ENCODE assay signal across 8 cellular contexts in genomic region chr5:38453506-38453905, GRCh38.
A peak's percentile ranks its signal among the peaks of the same experiment; 100 is the strongest.
DNase-seq lines count a peak whose midpoint lies in the region; ATAC-seq lines count a peak whose summit lies in the region.

No MANE protein-coding gene starts in this region.

- peak overlapping the region; percentile 55 for H3K27ac Mint-ChIP-seq in activated CD4-positive, alpha-beta T cell treated with anti-CD3 and anti-CD28 coated beads, Interleukin-2, amount 10 ng/mL, durations not matched to agents 7 days and 5 days

- H3K36me3 Mint-ChIP-seq in activated CD4-positive, alpha-beta T cell treated with anti-CD3 and anti-CD28 coated beads, Interleukin-2, amount 10 ng/mL, durations not matched to agents 7 days and 5 days (ENCODE audit: low read depth): no peaks in the 10 kb centered on the region

- ATAC-seq in GM19372 (IDR thresholded peaks at IDR 0.05; ENCODE audit: low read depth, unreplicated experiment) (peak; percentile 98), HG03432 (IDR thresholded peaks at IDR 0.05; ENCODE audit: unreplicated experiment) (peak; percentile 98)

- DNase-seq in Ammon's horn (ENCODE audit: low spot score) (peak; percentile 54), NCI-H187 treated with DMSO at 0.1 percent for 48 hours (lab: John Stamatoyannopoulos, UW) (no peak), SW 1271 (lab: John Stamatoyannopoulos, UW) (no peak), hippocampal formation (lab: John Stamatoyannopoulos, UW) (no peak)
- peak; percentile 81 for DNase-seq in activated CD4-positive, alpha-beta T cell treated with anti-CD3 and anti-CD28 coated beads, Interleukin-2, amount 10 ng/mL, durations not matched to agents 7 days and 5 days
- DNase-seq in stimulated activated CD4-positive, alpha-beta T cell treated with anti-CD3 and anti-CD28 coated beads, Interleukin-1b, Interleukin-23, amount 100 ng/mL, for 48 hours: peak; percentile 34

- H3K9me3 Mint-ChIP-seq in activated CD4-positive, alpha-beta T cell treated with anti-CD3 and anti-CD28 coated beads, Interleukin-2, amount 10 ng/mL, durations not matched to agents 7 days and 5 days: no peaks in the 10 kb centered on the region

- POLR2A ChIA-PET in activated CD4-positive, alpha-beta T cell treated with anti-CD3 and anti-CD28 coated beads, Interleukin-2, amount 10 ng/mL, durations not matched to agents 7 days and 5 days (lab: Charles Lee): interaction anchor here (0.5 kb wide), 1 partner anchor 23 kb away, joined by 7 read pairs; no protein-coding TSS in a partner anchor

- H3K4me3 Mint-ChIP-seq in activated CD4-positive, alpha-beta T cell treated with anti-CD3 and anti-CD28 coated beads, Interleukin-2, amount 10 ng/mL, durations not matched to agents 7 days and 5 days: no peak overlapping the region

- CTCF ChIA-PET in activated CD4-positive, alpha-beta T cell treated with anti-CD3 and anti-CD28 coated beads, Interleukin-2, amount 10 ng/mL, durations not matched to agents 7 days and 5 days (lab: Charles Lee): interaction anchor here (0.9 to 3.2 kb wide), 6 partner anchors 9 to 764 kb away, joined by 3 to 29 read pairs (median 4); no protein-coding TSS in a partner anchor

- peaks cover 24% of the 10 kb centered on the region for H3K4me1 Mint-ChIP-seq in activated CD4-positive, alpha-beta T cell treated with anti-CD3 and anti-CD28 coated beads, Interleukin-2, amount 10 ng/mL, durations not matched to agents 7 days and 5 days

- H3K27me3 Mint-ChIP-seq in activated CD4-positive, alpha-beta T cell treated with anti-CD3 and anti-CD28 coated beads, Interleukin-2, amount 10 ng/mL, durations not matched to agents 7 days and 5 days: peaks cover 77% of the 10 kb centered on the region

Comparison
In these comparisons a context has a peak if more than half of its experiments do, and no peak if none do; other contexts are left out.
1. DNase-seq: peak in Ammon's horn (single experiment), activated CD4-positive, alpha-beta T cell treated with anti-CD3 and anti-CD28 coated beads, Interleukin-2, amount 10 ng/mL, durations not matched to agents 7 days and 5 days (single experiment) and stimulated activated CD4-positive, alpha-beta T cell treated with anti-CD3 and anti-CD28 coated beads, Interleukin-1b, Interleukin-23, amount 100 ng/mL, for 48 hours (single experiment); none in NCI-H187 treated with DMSO at 0.1 percent for 48 hours (single experiment), SW 1271 (0 of 2) and hippocampal formation (0 of 2).